32 cellular contexts compared by ENCODE assay signal in the genomic region with DNA sequence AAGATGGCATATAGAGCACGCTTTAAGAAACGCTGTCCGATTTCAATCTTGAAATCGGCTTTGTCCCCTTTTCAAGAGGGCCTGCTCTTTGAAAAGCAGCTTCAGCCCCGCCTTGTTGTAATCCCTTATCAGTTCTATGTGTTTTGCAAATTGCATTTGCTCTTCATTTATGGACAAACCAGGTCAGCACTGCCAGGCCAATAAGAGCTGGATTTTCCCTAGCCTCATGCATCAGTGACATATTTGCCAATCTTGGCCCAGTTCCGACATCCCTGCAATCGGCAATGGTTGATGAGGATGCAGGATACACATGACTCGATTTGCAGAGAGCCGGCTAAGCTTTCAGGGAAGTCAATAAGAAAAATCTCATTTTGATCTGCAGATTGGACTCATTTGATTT.
"Had no signal": no experiment of that assay in that cellular context is flagged by ENCODE, and none has a peak within 500 bp of the region (broad histone marks: within the 10 kb centered on the region; RNA-seq: fewer than 3 reads in every experiment).

No MANE protein-coding gene starts in this region.

- H3K27ac Mint-ChIP-seq: activated CD4-positive, alpha-beta T cell treated with anti-CD3 and anti-CD28 coated beads for 36 hours; activated CD8-positive, alpha-beta memory T cell treated with anti-CD3 and anti-CD28 coated beads, Interleukin-2, amount 10 ng/mL, durations not matched to agents 7 days and 5 days; activated CD8-positive, alpha-beta T cell treated with anti-CD3 and anti-CD28 coated beads, Interleukin-2, amount 10 ng/mL, durations not matched to agents 7 days and 5 days; activated naive CD4-positive, alpha-beta T cell treated with anti-CD3 and anti-CD28 coated beads, Interleukin-2, amount 50 U/mL, for 72 hours; immature natural killer cell; progenitor cell of endocrine pancreas; stimulated activated memory B cell treated with anti-CD40 and anti-IgM and Interleukin-4, amounts not matched to agents 10 μg/mL and 1 μg/mL and 100 μg/mL, for 72 hours; T-helper 2 cell treated with Interferon-gamma antibody and Interleukin-4, amounts not matched to agents 5 μg/mL and 100 μg/mL, for 36 hours had no signal

- H3K27me3 ChIP-seq: foreskin keratinocyte, heart left ventricle, neutrophil, sigmoid colon, upper lobe of left lung, vagina had no signal

- H3K4me3 Mint-ChIP-seq: activated CD4-positive, alpha-beta T cell treated with anti-CD3 and anti-CD28 coated beads for 36 hours; activated CD8-positive, alpha-beta memory T cell treated with anti-CD3 and anti-CD28 coated beads, Interleukin-2, amount 10 ng/mL, durations not matched to agents 7 days and 5 days; activated CD8-positive, alpha-beta T cell treated with anti-CD3 and anti-CD28 coated beads, Interleukin-2, amount 10 ng/mL, durations not matched to agents 7 days and 5 days; immature natural killer cell; naive B cell; nephron progenitor cell; stimulated activated memory B cell treated with anti-CD40 and anti-IgM and Interleukin-4, amounts not matched to agents 10 μg/mL and 1 μg/mL and 100 μg/mL, for 72 hours; stimulated activated naive CD8-positive, alpha-beta T cell treated with anti-CD3 and anti-CD28 coated beads, Interleukin-15, amount 100 ng/mL, for 72 hours; T-helper 2 cell treated with Interferon-gamma antibody and Interleukin-4, amounts not matched to agents 5 μg/mL and 100 μg/mL, for 36 hours had no signal

- H3K27me3 Mint-ChIP-seq: activated CD4-positive, alpha-beta T cell treated with anti-CD3 and anti-CD28 coated beads for 36 hours; activated CD8-positive, alpha-beta memory T cell treated with anti-CD3 and anti-CD28 coated beads, Interleukin-2, amount 10 ng/mL, durations not matched to agents 7 days and 5 days; naive B cell; stimulated activated memory B cell treated with anti-CD40 and anti-IgM and Interleukin-4, amounts not matched to agents 10 μg/mL and 1 μg/mL and 100 μg/mL, for 72 hours; stimulated activated naive CD8-positive, alpha-beta T cell treated with anti-CD3 and anti-CD28 coated beads, Interleukin-15, amount 100 ng/mL, for 72 hours had no signal

- H3K27ac ChIP-seq: foreskin keratinocyte, heart left ventricle, left ventricle myocardium inferior, neutrophil, sigmoid colon, upper lobe of left lung, vagina had no signal

- H3K4me1 Mint-ChIP-seq: activated CD4-positive, alpha-beta T cell treated with anti-CD3 and anti-CD28 coated beads for 36 hours; activated CD8-positive, alpha-beta memory T cell treated with anti-CD3 and anti-CD28 coated beads, Interleukin-2, amount 10 ng/mL, durations not matched to agents 7 days and 5 days; immature natural killer cell; stimulated activated naive CD8-positive, alpha-beta T cell treated with anti-CD3 and anti-CD28 coated beads, Interleukin-15, amount 100 ng/mL, for 72 hours had no signal

- H3K4me3 ChIP-seq: heart left ventricle, left ventricle myocardium inferior, lung, sigmoid colon, upper lobe of left lung, vagina had no signal

- DNase-seq: activated CD4-positive, alpha-beta T cell treated with anti-CD3 and anti-CD28 coated beads for 36 hours; activated CD4-positive, CD25-positive, alpha-beta regulatory T cell; activated CD8-positive, alpha-beta memory T cell treated with anti-CD3 and anti-CD28 coated beads, Interleukin-2, amount 10 ng/mL, durations not matched to agents 7 days and 5 days; activated CD8-positive, alpha-beta T cell treated with anti-CD3 and anti-CD28 coated beads, Interleukin-2, amount 10 ng/mL, durations not matched to agents 7 days and 5 days; activated naive CD4-positive, alpha-beta T cell; activated T-cell treated with anti-CD3 and anti-CD28 coated beads, Interleukin-2, amount 50 U/mL, for 48 hours; dermis blood vessel endothelial cell; effector CD4-positive, alpha-beta T cell; foreskin keratinocyte; heart left ventricle; hypothalamus; immature natural killer cell; left ventricle myocardium inferior; mesendoderm; naive B cell; nephron progenitor cell; retina; sigmoid colon; small intestine; stimulated activated CD4-positive, alpha-beta T cell treated with anti-CD3 and anti-CD28 coated beads, Interleukin-4, amount 100 ng/mL, for 24 hours; stimulated activated naive CD8-positive, alpha-beta T cell treated with anti-CD3 and anti-CD28 coated beads, Interleukin-15, amount 100 ng/mL, for 72 hours; substantia nigra; T-helper 1 cell; upper lobe of left lung had no signal

- H3K9me3 ChIP-seq: neutrophil, vagina had no signal

- H3K36me3 ChIP-seq: heart left ventricle, left ventricle myocardium inferior, neutrophil, sigmoid colon, upper lobe of left lung, vagina had no signal

- ATAC-seq: activated CD4-positive, alpha-beta T cell treated with anti-CD3 and anti-CD28 coated beads for 36 hours; activated CD8-positive, alpha-beta memory T cell treated with anti-CD3 and anti-CD28 coated beads, Interleukin-2, amount 10 ng/mL, durations not matched to agents 7 days and 5 days; activated CD8-positive, alpha-beta T cell treated with anti-CD3 and anti-CD28 coated beads, Interleukin-2, amount 10 ng/mL, durations not matched to agents 7 days and 5 days; activated naive CD4-positive, alpha-beta T cell treated with anti-CD3 and anti-CD28 coated beads, Interleukin-2, amount 50 U/mL, for 72 hours; foreskin keratinocyte; heart left ventricle; stimulated activated memory B cell treated with anti-CD40 and anti-IgM and Interleukin-4, amounts not matched to agents 10 μg/mL and 1 μg/mL and 100 μg/mL, for 72 hours; stimulated activated naive CD8-positive, alpha-beta T cell treated with anti-CD3 and anti-CD28 coated beads, Interleukin-15, amount 100 ng/mL, for 72 hours had no signal

- H3K36me3 Mint-ChIP-seq: activated CD8-positive, alpha-beta memory T cell treated with anti-CD3 and anti-CD28 coated beads, Interleukin-2, amount 10 ng/mL, durations not matched to agents 7 days and 5 days; immature natural killer cell; stimulated activated memory B cell treated with anti-CD40 and anti-IgM and Interleukin-4, amounts not matched to agents 10 μg/mL and 1 μg/mL and 100 μg/mL, for 72 hours had no signal

- FAIRE-seq: colon, small intestine had no signal
